1 cellular context compared by ENCODE assay signal in genomic region chr4:159041058-159042034, GRCh38.
TF ChIP-seq lines count a peak whose summit lies in the region.

No MANE protein-coding gene starts in this region.

TF ChIP-seq in GM23338, 12 proteins besides CTCF, POLR2A, EP300 and RAD21 (continued from another document):
- no peak for TF ChIP-seq REST (IDR thresholded peaks at IDR 0.05; ENCODE audit: unreplicated experiment)
- no peak for TF ChIP-seq EZH2phosphoT487 (IDR thresholded peaks at IDR 0.05; ENCODE audit: unreplicated experiment)
- TF ChIP-seq NANOG (IDR thresholded peaks at IDR 0.05; ENCODE audit: borderline replicate concordance): no peak
- TF ChIP-seq STAT1 (IDR thresholded peaks at IDR 0.05; ENCODE audit: unreplicated experiment): no peak
- no peak for TF ChIP-seq ZNF331 (CRISPR knock-in tag; IDR thresholded peaks at IDR 0.05; ENCODE audit: low read depth)
- TF ChIP-seq ETS1 (IDR thresholded peaks at IDR 0.05): no peak
- no peak for TF ChIP-seq ZNF114 (CRISPR knock-in tag; IDR thresholded peaks at IDR 0.05)
- TF ChIP-seq POLR2AphosphoS5 (IDR thresholded peaks at IDR 0.05; ENCODE audit: low read depth): no peak
